Comparison of ENCODE assay signal across 25 cellular contexts in the genomic region with DNA sequence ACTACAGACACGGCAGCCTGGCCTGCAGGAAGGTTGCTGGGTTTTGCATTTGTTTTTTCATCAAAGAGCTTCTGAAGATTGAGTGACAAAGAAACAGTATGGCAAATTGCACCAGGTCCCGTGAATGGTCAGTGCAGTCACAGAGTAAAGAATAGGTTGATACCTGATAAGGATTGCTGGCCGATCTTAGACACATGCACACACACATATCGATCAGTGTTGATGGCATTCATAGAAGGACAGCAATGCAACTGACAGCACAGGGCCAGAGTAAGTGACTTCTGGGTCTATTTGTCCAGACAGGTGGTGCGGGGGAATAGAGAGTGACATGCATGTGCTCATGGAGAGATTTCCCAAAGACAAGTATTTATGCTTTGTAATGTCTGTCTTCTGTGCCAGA.
"Had no signal": no experiment of that assay in that cellular context is flagged by ENCODE, and none has a peak within 500 bp of the region (broad histone marks: within the 10 kb centered on the region; RNA-seq: fewer than 3 reads in every experiment).

No MANE protein-coding gene starts in this region.

- H3K4me3 ChIP-seq: cardiac muscle cell had no signal

- DNase-seq: activated CD4-positive, alpha-beta T cell treated with anti-CD3 and anti-CD28 coated beads for 48 hours; activated CD4-positive, alpha-beta T cell treated with anti-CD3 and anti-CD28 coated beads, Interleukin-2, amount 50 U/mL, for 48 hours; activated CD4-positive, CD25-positive, alpha-beta regulatory T cell treated with anti-CD3 and anti-CD28 coated beads, Interleukin-2, amount 50 U/mL, for 72 hours; activated CD8-positive, alpha-beta memory T cell treated with anti-CD3 and anti-CD28 coated beads, Interleukin-2, amount 10 ng/mL, durations not matched to agents 7 days and 5 days; activated effector memory CD4-positive, alpha-beta T cell treated with anti-CD3 and anti-CD28 coated beads, Interleukin-2, amount 50 U/mL, for 16 hours; activated naive CD4-positive, alpha-beta T cell treated with Interleukin-2 at 50 U/mL for 16 hours; activated naive CD8-positive, alpha-beta T cell treated with anti-CD3 and anti-CD28 coated beads, Interleukin-2, amount 50 U/mL, for 24 hours; activated T-cell treated with anti-CD3 and anti-CD28 coated beads, Interleukin-2, amount 50 U/mL, for 4 hours; amniotic stem cell; brain microvascular endothelial cell; NCI-H1092 treated with DMSO at 0.1 percent for 48 hours; NCI-H1417 treated with DMSO at 0.1 percent for 48 hours; NCI-H1694; NCI-H2029; NCI-H510A treated with DMSO at 0.1 percent for 48 hours; NCI-H69; PC-3; SHP77; T-helper 9 cell had no signal

- H3K9ac ChIP-seq: KMS-11 had no signal

- H3K9me3 Mint-ChIP-seq: activated naive CD4-positive, alpha-beta T cell treated with anti-CD3 and anti-CD28 coated beads, Interleukin-2, amount 50 U/mL, for 72 hours; activated naive CD8-positive, alpha-beta T cell treated with anti-CD3 and anti-CD28 coated beads, Interleukin-2, amount 50 U/mL, for 24 hours; activated T-cell treated with anti-CD3 and anti-CD28 coated beads, Interleukin-2, amount 50 U/mL, for 4 hours; T-helper 1 cell treated with Interleukin-12 subunit alpha and Interleukin-12 subunit beta and Interleukin-4 antibody, amounts not matched to agents 30 μg/mL and 1 μg/mL, for 36 hours; WTC11 had no signal

- H3K4me1 Mint-ChIP-seq: activated CD8-positive, alpha-beta memory T cell treated with anti-CD3 and anti-CD28 coated beads, Interleukin-2, amount 10 ng/mL, durations not matched to agents 7 days and 5 days had no signal

- H3K27me3 ChIP-seq: brain microvascular endothelial cell, cardiac muscle cell had no signal

- FAIRE-seq: RCC 7860 had no signal

- H3K4me3 Mint-ChIP-seq: activated CD8-positive, alpha-beta memory T cell treated with anti-CD3 and anti-CD28 coated beads, Interleukin-2, amount 10 ng/mL, durations not matched to agents 7 days and 5 days; activated naive CD8-positive, alpha-beta T cell treated with anti-CD3 and anti-CD28 coated beads, Interleukin-2, amount 50 U/mL, for 24 hours; activated T-cell treated with anti-CD3 and anti-CD28 coated beads, Interleukin-2, amount 50 U/mL, for 4 hours; T-helper 1 cell treated with Interleukin-12 subunit alpha and Interleukin-12 subunit beta and Interleukin-4 antibody, amounts not matched to agents 30 μg/mL and 1 μg/mL, for 36 hours; WTC11 had no signal

- H3K4me2 ChIP-seq: KMS-11 had no signal

- ATAC-seq: activated CD8-positive, alpha-beta memory T cell treated with anti-CD3 and anti-CD28 coated beads, Interleukin-2, amount 10 ng/mL, durations not matched to agents 7 days and 5 days; activated naive CD4-positive, alpha-beta T cell treated with anti-CD3 and anti-CD28 coated beads, Interleukin-2, amount 50 U/mL, for 72 hours; activated naive CD8-positive, alpha-beta T cell treated with anti-CD3 and anti-CD28 coated beads, Interleukin-2, amount 50 U/mL, for 24 hours; activated T-cell treated with anti-CD3 and anti-CD28 coated beads, Interleukin-2, amount 50 U/mL, for 4 hours; PC-3; WTC11 had no signal

- H3K27ac ChIP-seq: brain microvascular endothelial cell, cardiac muscle cell, KMS-11 had no signal

- H3K27ac Mint-ChIP-seq: activated CD8-positive, alpha-beta memory T cell treated with anti-CD3 and anti-CD28 coated beads, Interleukin-2, amount 10 ng/mL, durations not matched to agents 7 days and 5 days; activated naive CD4-positive, alpha-beta T cell treated with anti-CD3 and anti-CD28 coated beads, Interleukin-2, amount 50 U/mL, for 72 hours; activated naive CD8-positive, alpha-beta T cell treated with anti-CD3 and anti-CD28 coated beads, Interleukin-2, amount 50 U/mL, for 24 hours; T-helper 1 cell treated with Interleukin-12 subunit alpha and Interleukin-12 subunit beta and Interleukin-4 antibody, amounts not matched to agents 30 μg/mL and 1 μg/mL, for 36 hours; WTC11 had no signal

- H3K27me3 Mint-ChIP-seq: activated naive CD8-positive, alpha-beta T cell treated with anti-CD3 and anti-CD28 coated beads, Interleukin-2, amount 50 U/mL, for 24 hours had no signal

- H3K36me3 Mint-ChIP-seq: activated CD8-positive, alpha-beta memory T cell treated with anti-CD3 and anti-CD28 coated beads, Interleukin-2, amount 10 ng/mL, durations not matched to agents 7 days and 5 days; activated naive CD4-positive, alpha-beta T cell treated with anti-CD3 and anti-CD28 coated beads, Interleukin-2, amount 50 U/mL, for 72 hours had no signal
